ENCODE assay signal across 1 cellular context in the genomic region with DNA sequence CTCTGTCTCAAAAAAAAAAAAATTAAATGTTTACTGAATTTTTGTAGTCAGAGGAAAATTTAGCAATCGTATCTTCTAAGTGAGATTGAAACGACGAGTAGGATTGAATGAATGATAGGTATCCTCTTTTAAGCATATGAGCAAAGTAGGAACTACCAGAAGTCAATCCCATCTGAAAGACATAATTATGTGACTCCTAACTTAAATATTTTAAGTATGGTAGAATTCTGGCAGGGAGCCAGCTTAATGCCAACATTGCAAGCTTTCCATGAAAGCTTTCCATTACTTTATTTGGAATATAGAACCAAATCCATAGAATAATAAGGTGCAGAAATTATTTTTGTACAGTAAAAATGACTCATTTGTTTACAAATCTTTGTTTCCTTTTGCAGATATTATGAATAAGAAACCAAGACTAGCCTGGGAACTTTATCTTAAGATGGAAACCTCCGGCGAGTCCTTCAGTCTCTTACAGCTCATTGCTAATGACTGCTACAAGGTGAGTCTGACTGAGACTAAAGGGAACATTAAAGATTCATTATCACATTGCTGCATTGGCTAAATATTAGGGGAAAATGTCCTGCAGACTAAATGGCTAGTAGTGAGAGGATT.
TF ChIP-seq lines count a peak whose summit lies in the region.

No MANE protein-coding gene starts in this region.

TF ChIP-seq in GM23338, 12 proteins besides CTCF, POLR2A, EP300 and RAD21:
- TF ChIP-seq, protein P1, sequence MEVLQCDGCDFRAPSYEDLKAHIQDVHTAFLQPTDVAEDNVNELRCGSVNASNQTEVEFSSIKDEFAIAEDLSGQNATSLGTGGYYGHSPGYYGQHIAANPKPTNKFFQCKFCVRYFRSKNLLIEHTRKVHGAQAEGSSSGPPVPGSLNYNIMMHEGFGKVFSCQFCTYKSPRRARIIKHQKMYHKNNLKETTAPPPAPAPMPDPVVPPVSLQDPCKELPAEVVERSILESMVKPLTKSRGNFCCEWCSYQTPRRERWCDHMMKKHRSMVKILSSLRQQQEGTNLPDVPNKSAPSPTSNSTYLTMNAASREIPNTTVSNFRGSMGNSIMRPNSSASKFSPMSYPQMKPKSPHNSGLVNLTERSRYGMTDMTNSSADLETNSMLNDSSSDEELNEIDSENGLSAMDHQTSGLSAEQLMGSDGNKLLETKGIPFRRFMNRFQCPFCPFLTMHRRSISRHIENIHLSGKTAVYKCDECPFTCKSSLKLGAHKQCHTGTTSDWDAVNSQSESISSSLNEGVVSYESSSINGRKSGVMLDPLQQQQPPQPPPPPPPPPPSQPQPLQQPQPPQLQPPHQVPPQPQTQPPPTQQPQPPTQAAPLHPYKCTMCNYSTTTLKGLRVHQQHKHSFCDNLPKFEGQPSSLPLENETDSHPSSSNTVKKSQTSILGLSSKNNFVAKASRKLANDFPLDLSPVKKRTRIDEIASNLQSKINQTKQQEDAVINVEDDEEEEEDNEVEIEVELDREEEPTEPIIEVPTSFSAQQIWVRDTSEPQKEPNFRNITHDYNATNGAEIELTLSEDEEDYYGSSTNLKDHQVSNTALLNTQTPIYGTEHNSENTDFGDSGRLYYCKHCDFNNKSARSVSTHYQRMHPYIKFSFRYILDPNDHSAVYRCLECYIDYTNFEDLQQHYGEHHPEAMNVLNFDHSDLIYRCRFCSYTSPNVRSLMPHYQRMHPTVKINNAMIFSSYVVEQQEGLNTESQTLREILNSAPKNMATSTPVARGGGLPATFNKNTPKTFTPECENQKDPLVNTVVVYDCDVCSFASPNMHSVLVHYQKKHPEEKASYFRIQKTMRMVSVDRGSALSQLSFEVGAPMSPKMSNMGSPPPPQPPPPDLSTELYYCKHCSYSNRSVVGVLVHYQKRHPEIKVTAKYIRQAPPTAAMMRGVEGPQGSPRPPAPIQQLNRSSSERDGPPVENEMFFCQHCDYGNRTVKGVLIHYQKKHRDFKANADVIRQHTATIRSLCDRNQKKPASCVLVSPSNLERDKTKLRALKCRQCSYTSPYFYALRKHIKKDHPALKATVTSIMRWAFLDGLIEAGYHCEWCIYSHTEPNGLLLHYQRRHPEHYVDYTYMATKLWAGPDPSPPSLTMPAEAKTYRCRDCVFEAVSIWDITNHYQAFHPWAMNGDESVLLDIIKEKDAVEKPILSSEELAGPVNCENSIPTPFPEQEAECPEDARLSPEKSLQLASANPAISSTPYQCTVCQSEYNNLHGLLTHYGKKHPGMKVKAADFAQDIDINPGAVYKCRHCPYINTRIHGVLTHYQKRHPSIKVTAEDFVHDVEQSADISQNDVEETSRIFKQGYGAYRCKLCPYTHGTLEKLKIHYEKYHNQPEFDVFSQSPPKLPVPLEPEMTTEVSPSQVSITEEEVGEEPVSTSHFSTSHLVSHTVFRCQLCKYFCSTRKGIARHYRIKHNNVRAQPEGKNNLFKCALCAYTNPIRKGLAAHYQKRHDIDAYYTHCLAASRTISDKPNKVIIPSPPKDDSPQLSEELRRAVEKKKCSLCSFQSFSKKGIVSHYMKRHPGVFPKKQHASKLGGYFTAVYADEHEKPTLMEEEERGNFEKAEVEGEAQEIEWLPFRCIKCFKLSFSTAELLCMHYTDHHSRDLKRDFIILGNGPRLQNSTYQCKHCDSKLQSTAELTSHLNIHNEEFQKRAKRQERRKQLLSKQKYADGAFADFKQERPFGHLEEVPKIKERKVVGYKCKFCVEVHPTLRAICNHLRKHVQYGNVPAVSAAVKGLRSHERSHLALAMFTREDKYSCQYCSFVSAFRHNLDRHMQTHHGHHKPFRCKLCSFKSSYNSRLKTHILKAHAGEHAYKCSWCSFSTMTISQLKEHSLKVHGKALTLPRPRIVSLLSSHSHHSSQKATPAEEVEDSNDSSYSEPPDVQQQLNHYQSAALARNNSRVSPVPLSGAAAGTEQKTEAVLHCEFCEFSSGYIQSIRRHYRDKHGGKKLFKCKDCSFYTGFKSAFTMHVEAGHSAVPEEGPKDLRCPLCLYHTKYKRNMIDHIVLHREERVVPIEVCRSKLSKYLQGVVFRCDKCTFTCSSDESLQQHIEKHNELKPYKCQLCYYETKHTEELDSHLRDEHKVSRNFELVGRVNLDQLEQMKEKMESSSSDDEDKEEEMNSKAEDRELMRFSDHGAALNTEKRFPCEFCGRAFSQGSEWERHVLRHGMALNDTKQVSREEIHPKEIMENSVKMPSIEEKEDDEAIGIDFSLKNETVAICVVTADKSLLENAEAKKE (CRISPR knock-in tag; IDR thresholded peaks at IDR 0.05): no peak
- TF ChIP-seq JUNB (IDR thresholded peaks at IDR 0.05; ENCODE audit: unreplicated experiment) (no peak), ZNF331 (CRISPR knock-in tag; IDR thresholded peaks at IDR 0.05; ENCODE audit: low read depth) (no peak), EZH2phosphoT487 (IDR thresholded peaks at IDR 0.05; ENCODE audit: unreplicated experiment) (no peak), ZNF114 (CRISPR knock-in tag; IDR thresholded peaks at IDR 0.05) (no peak), POLR2AphosphoS5 (IDR thresholded peaks at IDR 0.05; ENCODE audit: low read depth) (no peak), CREB1 (CRISPR knock-in tag; IDR thresholded peaks at IDR 0.05; ENCODE audit: low read depth) (no peak), EZH2 (IDR thresholded peaks at IDR 0.05; ENCODE audit: low read depth, unreplicated experiment) (no peak)
- TF ChIP-seq, protein P2, sequence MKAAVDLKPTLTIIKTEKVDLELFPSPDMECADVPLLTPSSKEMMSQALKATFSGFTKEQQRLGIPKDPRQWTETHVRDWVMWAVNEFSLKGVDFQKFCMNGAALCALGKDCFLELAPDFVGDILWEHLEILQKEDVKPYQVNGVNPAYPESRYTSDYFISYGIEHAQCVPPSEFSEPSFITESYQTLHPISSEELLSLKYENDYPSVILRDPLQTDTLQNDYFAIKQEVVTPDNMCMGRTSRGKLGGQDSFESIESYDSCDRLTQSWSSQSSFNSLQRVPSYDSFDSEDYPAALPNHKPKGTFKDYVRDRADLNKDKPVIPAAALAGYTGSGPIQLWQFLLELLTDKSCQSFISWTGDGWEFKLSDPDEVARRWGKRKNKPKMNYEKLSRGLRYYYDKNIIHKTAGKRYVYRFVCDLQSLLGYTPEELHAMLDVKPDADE (IDR thresholded peaks at IDR 0.05): no peak
